In the genomic region with DNA sequence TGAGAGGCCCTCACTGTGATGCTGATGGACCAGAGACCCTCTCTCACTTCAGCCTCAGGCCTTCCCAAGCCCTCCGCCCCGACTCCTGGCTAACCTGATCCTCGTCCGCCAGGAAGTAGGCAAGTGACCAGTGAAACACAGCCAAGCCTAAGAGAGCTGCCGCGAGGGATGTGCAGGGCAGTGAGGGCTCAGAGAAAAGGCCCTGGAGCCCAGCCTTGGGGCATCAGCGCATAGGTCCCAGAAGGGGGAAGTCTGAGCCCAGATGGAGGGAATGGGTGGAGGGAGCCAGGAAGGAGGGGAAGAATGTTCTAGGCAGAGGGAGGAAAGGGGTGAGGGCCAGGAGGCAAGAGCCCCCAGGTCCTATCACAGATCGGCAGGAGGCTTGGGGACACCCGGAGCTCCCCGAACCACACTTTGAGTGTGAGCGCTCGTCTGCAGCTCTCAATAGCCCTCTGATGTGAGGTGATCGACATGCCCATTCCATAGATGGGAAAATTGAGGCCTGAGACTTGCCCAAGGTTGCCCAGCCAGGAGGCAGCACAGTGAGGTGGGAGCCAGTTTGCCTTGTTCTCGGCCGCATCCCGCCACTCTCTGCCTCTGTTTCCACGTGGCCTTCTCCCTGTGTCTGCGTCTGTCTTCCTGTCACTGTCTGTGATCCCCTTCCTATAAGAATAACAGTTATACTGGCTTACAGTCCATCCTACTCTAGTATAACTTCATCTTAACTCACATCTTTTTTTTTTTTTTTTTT, we compare ENCODE assay signal across 1 cellular context.
A peak's percentile ranks its signal among the peaks of the same experiment; 100 is the strongest.
TF ChIP-seq lines count a peak whose summit lies in the region.

No MANE protein-coding gene starts in this region.

TF ChIP-seq in HepG2, 621 proteins besides CTCF, POLR2A, EP300 and RAD21:
- TF ChIP-seq ZNF629 (CRISPR knock-in tag; conservative IDR thresholded peaks at IDR 0.05): peak; percentile 85
- TF ChIP-seq ZNF441 (CRISPR knock-in tag; IDR thresholded peaks at IDR 0.05; ENCODE audit: borderline replicate concordance): no peak
